ENCODE assay signal across 15 cellular contexts in the genomic region with DNA sequence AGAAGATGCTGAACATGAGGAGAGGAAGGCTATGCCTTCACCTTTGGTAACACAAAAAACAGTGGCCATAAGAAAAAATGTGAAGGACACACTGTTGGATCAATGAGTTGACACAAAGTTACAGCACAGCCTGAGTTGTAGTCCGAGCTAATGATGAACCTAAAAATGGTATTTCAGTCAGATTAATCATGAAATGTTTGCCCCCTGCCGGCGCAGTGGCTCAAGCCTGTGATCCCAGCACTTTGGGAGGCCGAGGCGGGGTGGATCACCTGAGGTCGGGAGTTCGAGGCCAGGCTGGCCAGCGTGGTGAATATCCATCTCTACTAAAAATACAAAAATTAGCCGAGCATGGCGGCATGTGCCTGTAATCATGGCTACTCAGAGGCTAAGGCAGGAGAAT. TPM values are rescaled to one million over a fixed set of nuclear protein-coding genes. Genes with fewer than 3 reads are reported as not detected.
DNase-seq lines count a peak whose midpoint lies in the region; ATAC-seq and TF ChIP-seq lines count a peak whose summit lies in the region.
"Had no signal": no experiment of that assay in that cellular context is flagged by ENCODE, and none has a peak within 500 bp of the region (broad histone marks: within the 10 kb centered on the region; RNA-seq: fewer than 3 reads in every experiment).

No MANE protein-coding gene starts in this region.

- WGBS in H9 (ENCODE audit: extremely low coverage, insufficient read length, low lambda C conversion rate): no CpG with 5 or more reads among the region's 10 CpGs

- H3K27me3 ChIP-seq in CD8-positive, alpha-beta T cell (ENCODE audit: insufficient read depth, low read length): no peaks in the 10 kb centered on the region
- H3K27me3 ChIP-seq in H9 (ENCODE audit: insufficient read depth, low read length) (no peaks in the 10 kb centered on the region), foreskin keratinocyte (no peaks in the 10 kb centered on the region)
- H3K27me3 ChIP-seq: suprapubic skin had no signal

- no peak overlapping the region for H2BK15ac ChIP-seq in H9 (ENCODE audit: low read depth, low read length)

- TF ChIP-seq CTCF in CD8-positive, alpha-beta T cell (IDR thresholded peaks at IDR 0.05): no peak
- TF ChIP-seq CTCF in H9 (conservative IDR thresholded peaks at IDR 0.05) (no peak), natural killer cell (IDR thresholded peaks at IDR 0.05) (no peak), foreskin keratinocyte (conservative IDR thresholded peaks at IDR 0.05) (no peak)

- no peak overlapping the region for H2AFZ ChIP-seq in H9 (ENCODE audit: low read length)

- H3K4me1 Mint-ChIP-seq in CD8-positive, alpha-beta T cell (ENCODE audit: low read depth): peaks cover 32% of the 10 kb centered on the region
- H3K4me1 Mint-ChIP-seq in H9 (peaks cover 34 to 36% of the 10 kb centered on the region in 2 experiments), natural killer cell (peaks cover 17 to 31% of the 10 kb centered on the region in 2 donors)
- peaks cover 28% of the 10 kb centered on the region for H3K4me1 Mint-ChIP-seq in activated naive CD8-positive, alpha-beta T cell treated with anti-CD3 and anti-CD28 coated beads, Interleukin-2, amount 50 U/mL, for 24 hours
- peaks cover 28% of the 10 kb centered on the region for H3K4me1 Mint-ChIP-seq in activated T-helper 2 cell treated with anti-CD3 and anti-CD28 coated beads, Interferon-gamma antibody, Interleukin-2, Interleukin-4, amounts not matched to agents 10 μg/mL and 5 μg/mL and 100 μg/mL, durations not matched to agents 14 hours and 24 hours and 36 hours (ENCODE audit: low read depth)

- no peaks in the 10 kb centered on the region for H4K20me1 ChIP-seq in H9 (ENCODE audit: control insufficient read depth, insufficient read depth, insufficient read length)

- no peaks in the 10 kb centered on the region for H3K27me3 Mint-ChIP-seq in CD8-positive, alpha-beta T cell (ENCODE audit: low read depth)
- no peaks in the 10 kb centered on the region for H3K27me3 Mint-ChIP-seq in H9 (ENCODE audit: low read depth)
- H3K27me3 Mint-ChIP-seq in activated naive CD8-positive, alpha-beta T cell treated with anti-CD3 and anti-CD28 coated beads, Interleukin-2, amount 50 U/mL, for 24 hours: no peaks in the 10 kb centered on the region
- no peaks in the 10 kb centered on the region for H3K27me3 Mint-ChIP-seq in natural killer cell (ENCODE audit: low read depth in 2 of 2)
- H3K27me3 Mint-ChIP-seq in activated T-helper 2 cell treated with anti-CD3 and anti-CD28 coated beads, Interferon-gamma antibody, Interleukin-2, Interleukin-4, amounts not matched to agents 10 μg/mL and 5 μg/mL and 100 μg/mL, durations not matched to agents 14 hours and 24 hours and 36 hours (ENCODE audit: low read depth): no peaks in the 10 kb centered on the region

- H3K36me3 ChIP-seq in CD8-positive, alpha-beta T cell (ENCODE audit: insufficient read depth, low read length): no peaks in the 10 kb centered on the region
- H3K36me3 ChIP-seq: suprapubic skin had no signal

- no peak overlapping the region for H4K8ac ChIP-seq in H9 (replicated peaks; ENCODE audit: insufficient read length, low read depth, low read length)

- H3K9me3 Mint-ChIP-seq in CD8-positive, alpha-beta T cell: peaks cover 2% of the 10 kb centered on the region
- H3K9me3 Mint-ChIP-seq in H9 (peaks cover 2 to 5% of the 10 kb centered on the region in 2 experiments; a peak in 2 of 5 replicates), natural killer cell (no peaks in the 10 kb centered on the region)
- H3K9me3 Mint-ChIP-seq in activated naive CD8-positive, alpha-beta T cell treated with anti-CD3 and anti-CD28 coated beads, Interleukin-2, amount 50 U/mL, for 24 hours: no peaks in the 10 kb centered on the region
- no peaks in the 10 kb centered on the region for H3K9me3 Mint-ChIP-seq in activated T-helper 2 cell treated with anti-CD3 and anti-CD28 coated beads, Interferon-gamma antibody, Interleukin-2, Interleukin-4, amounts not matched to agents 10 μg/mL and 5 μg/mL and 100 μg/mL, durations not matched to agents 14 hours and 24 hours and 36 hours
- H3K9me3 Mint-ChIP-seq: activated naive CD4-positive, alpha-beta T cell treated with anti-CD3 and anti-CD28 coated beads for 36 hours had no signal

- no peaks in the 10 kb centered on the region for H3K79me1 ChIP-seq in H9 (ENCODE audit: insufficient read depth, low read depth, low read length, poor library complexity, severe bottlenecking)

- H4K91ac ChIP-seq in H9 (ENCODE audit: insufficient read length, low read depth, low read length): no peak overlapping the region

- no peak overlapping the region for H3K27ac Mint-ChIP-seq in CD8-positive, alpha-beta T cell
- H3K27ac Mint-ChIP-seq in H9 (no peak overlapping the region), natural killer cell (peak overlapping the region; percentile 58 to 82)
- H3K27ac Mint-ChIP-seq in activated naive CD8-positive, alpha-beta T cell treated with anti-CD3 and anti-CD28 coated beads, Interleukin-2, amount 50 U/mL, for 24 hours: no peak overlapping the region
- H3K27ac Mint-ChIP-seq in activated T-helper 2 cell treated with anti-CD3 and anti-CD28 coated beads, Interferon-gamma antibody, Interleukin-2, Interleukin-4, amounts not matched to agents 10 μg/mL and 5 μg/mL and 100 μg/mL, durations not matched to agents 14 hours and 24 hours and 36 hours: no peak overlapping the region

- H3K14ac ChIP-seq in H9 (ENCODE audit: insufficient read depth, low read length): no peak overlapping the region

- intact Hi-C loops in CD8-positive, alpha-beta T cell (cut with DNase I, micrococcal nuclease): loop anchor here (5.0 to 10.0 kb wide), 4 partner anchors 319 to 1651 kb away; a partner anchor contains a TSS
- intact Hi-C loops in natural killer cell (cut with micrococcal nuclease): loop anchor here (10.0 kb wide), 1 partner anchor 969 kb away; a partner anchor contains a TSS
- intact Hi-C loops in activated T-helper 2 cell treated with anti-CD3 and anti-CD28 coated beads, Interferon-gamma antibody, Interleukin-2, Interleukin-4, amounts not matched to agents 10 μg/mL and 5 μg/mL and 100 μg/mL, durations not matched to agents 14 hours and 24 hours and 36 hours (cut with micrococcal nuclease): loop anchor here (10.0 kb wide), 2 partner anchors 569 to 1651 kb away; a partner anchor contains a TSS

- no peak overlapping the region for H3K4ac ChIP-seq in H9 (ENCODE audit: low read depth, low read length)

- DNase-seq in CD8-positive, alpha-beta T cell: no peak
- DNase-seq in H9: no peak
- DNase-seq in activated naive CD8-positive, alpha-beta T cell treated with anti-CD3 and anti-CD28 coated beads, Interleukin-2, amount 50 U/mL, for 24 hours: no peak
- DNase-seq in natural killer cell: no peak
- no peak for DNase-seq in DMS114 treated with DMSO at 0.1 percent for 48 hours (lab: John Stamatoyannopoulos, UW; ENCODE audit: unreplicated experiment)
- DNase-seq in activated T-helper 2 cell treated with anti-CD3 and anti-CD28 coated beads, Interferon-gamma antibody, Interleukin-2, Interleukin-4, amounts not matched to agents 10 μg/mL and 5 μg/mL and 100 μg/mL, durations not matched to agents 14 hours and 24 hours and 36 hours (ENCODE audit: low spot score): no peak
- DNase-seq in foreskin keratinocyte: no peak
- DNase-seq: activated CD4-positive, alpha-beta T cell treated with anti-CD3 and anti-CD28 coated beads for 48 hours; activated naive CD4-positive, alpha-beta T cell treated with anti-CD3 and anti-CD28 coated beads for 36 hours; caudate nucleus; NCI-H1048; NCI-H226; small intestine had no signal

- no peak overlapping the region for H3K23ac ChIP-seq in H9 (ENCODE audit: insufficient read length, low read depth, low read length)

- H3K23me2 ChIP-seq in H9 (ENCODE audit: insufficient read length, low read depth, low read length, poor library complexity, severe bottlenecking): peaks cover 9% of the 10 kb centered on the region

- no peak overlapping the region for H3K4me2 ChIP-seq in H9 (ENCODE audit: insufficient read depth, insufficient read length, low read length)

- H3K18ac ChIP-seq in H9 (ENCODE audit: insufficient read length, low read depth, low read length): no peak overlapping the region

- POLR2A ChIA-PET in CD8-positive, alpha-beta T cell (lab: Charles Lee): interaction anchor here (0.7 to 3.7 kb wide), 3 partner anchors 60 to 1375 kb away, joined by 3 to 20 read pairs (median 3); a partner anchor contains a TSS

- H3K4me3 Mint-ChIP-seq in CD8-positive, alpha-beta T cell: peak overlapping the region; percentile 92
- H3K4me3 Mint-ChIP-seq in H9 (peak overlapping the region; percentile 97 to 98; a peak in 4 of 5 replicates), natural killer cell (peak overlapping the region; percentile 94)
- H3K4me3 Mint-ChIP-seq in activated naive CD8-positive, alpha-beta T cell treated with anti-CD3 and anti-CD28 coated beads, Interleukin-2, amount 50 U/mL, for 24 hours: peak overlapping the region; percentile 88
- H3K4me3 Mint-ChIP-seq in activated T-helper 2 cell treated with anti-CD3 and anti-CD28 coated beads, Interferon-gamma antibody, Interleukin-2, Interleukin-4, amounts not matched to agents 10 μg/mL and 5 μg/mL and 100 μg/mL, durations not matched to agents 14 hours and 24 hours and 36 hours (ENCODE audit: low read depth): no peak overlapping the region

- H2BK5ac ChIP-seq in H9 (ENCODE audit: insufficient read length, low read length): no peak overlapping the region

- no peak overlapping the region for H3T11ph ChIP-seq in H9 (ENCODE audit: low read length)

- H2BK120ac ChIP-seq in H9 (ENCODE audit: low read depth, low read length, poor library complexity, severe bottlenecking): no peak overlapping the region

- no peak overlapping the region for H2BK12ac ChIP-seq in H9 (ENCODE audit: insufficient read length, low read depth, low read length)

- H3K4me3 ChIP-seq in CD8-positive, alpha-beta T cell (ENCODE audit: low read depth, low read length): no peak overlapping the region

- no peak overlapping the region for H4K5ac ChIP-seq in H9 (ENCODE audit: insufficient read length, low read depth, low read length)

- H2BK20ac ChIP-seq in H9 (ENCODE audit: low read depth, low read length, poor library complexity, severe bottlenecking): no peak overlapping the region

- H3K9me3 ChIP-seq in CD8-positive, alpha-beta T cell (ENCODE audit: low read length): no peaks in the 10 kb centered on the region
- no peaks in the 10 kb centered on the region for H3K9me3 ChIP-seq in H9 (ENCODE audit: control insufficient read depth, low read depth, low read length)
- H3K9me3 ChIP-seq: suprapubic skin had no signal

- peaks cover 4% of the 10 kb centered on the region for H3K36me3 Mint-ChIP-seq in CD8-positive, alpha-beta T cell
- H3K36me3 Mint-ChIP-seq in H9 (ENCODE audit: insufficient read depth in 1 of 3, low read depth in 3 of 3) (peaks cover 0 to 16% (median 9%) of the 10 kb centered on the region in 3 experiments; a peak in 4 of 7 replicates), natural killer cell (no peaks in the 10 kb centered on the region)
- no peaks in the 10 kb centered on the region for H3K36me3 Mint-ChIP-seq in activated naive CD8-positive, alpha-beta T cell treated with anti-CD3 and anti-CD28 coated beads, Interleukin-2, amount 50 U/mL, for 24 hours (ENCODE audit: low read depth)
- peaks cover 3% of the 10 kb centered on the region for H3K36me3 Mint-ChIP-seq in activated T-helper 2 cell treated with anti-CD3 and anti-CD28 coated beads, Interferon-gamma antibody, Interleukin-2, Interleukin-4, amounts not matched to agents 10 μg/mL and 5 μg/mL and 100 μg/mL, durations not matched to agents 14 hours and 24 hours and 36 hours (ENCODE audit: low read depth)

- no peak overlapping the region for H3K56ac ChIP-seq in H9 (ENCODE audit: insufficient read length, low read depth, low read length)

- H2AK5ac ChIP-seq in H9 (ENCODE audit: insufficient read length, low read length): no peak overlapping the region

- H3K27ac ChIP-seq in CD8-positive, alpha-beta T cell (ENCODE audit: low read depth, low read length): no peak overlapping the region
- H3K27ac ChIP-seq in H9 (ENCODE audit: insufficient read length, low read depth, low read length): no peak overlapping the region
- no peak overlapping the region for H3K27ac ChIP-seq in foreskin keratinocyte

- peaks cover 13% of the 10 kb centered on the region; the same call in 1 of the 2 replicates for H3K79me2 ChIP-seq in H9 (ENCODE audit: insufficient read depth, low read length)

- ATAC-seq in CD8-positive, alpha-beta T cell: no peak
- no peak for ATAC-seq in activated naive CD8-positive, alpha-beta T cell treated with anti-CD3 and anti-CD28 coated beads, Interleukin-2, amount 50 U/mL, for 24 hours
- ATAC-seq in natural killer cell (no peak), GM18909 (IDR thresholded peaks at IDR 0.05; ENCODE audit: poor library complexity, unreplicated experiment) (no peak), foreskin keratinocyte (no peak)

- H3K9ac ChIP-seq in H9 (ENCODE audit: extremely low read depth, insufficient read length, low read length): no peak overlapping the region

- peaks cover 15% of the 10 kb centered on the region for H3K4me1 ChIP-seq in CD8-positive, alpha-beta T cell (ENCODE audit: insufficient read depth, low read length)
- H3K4me1 ChIP-seq in H9 (ENCODE audit: insufficient read depth, low read length): peaks cover 5% of the 10 kb centered on the region
- peaks cover 5% of the 10 kb centered on the region for H3K4me1 ChIP-seq in foreskin keratinocyte

- CTCF ChIA-PET in CD8-positive, alpha-beta T cell (lab: Charles Lee): interaction anchor here (1.1 kb wide), 1 partner anchor 93 kb away, joined by 3 read pairs; no protein-coding TSS in a partner anchor

RNA-seq across cellular contexts. Expression of a gene that starts 1.3 kb away (rescaled TPM):
- total RNA-seq in CD8-positive, alpha-beta T cell: 10 to 100 TPM; 16.2 to 17.4 TPM
- total RNA-seq in H9 (2021) (123 and 130 TPM in 2 replicates), natural killer cell (10 to 100 TPM; 38.1 to 53.2 (median 38.7) TPM), foreskin keratinocyte (18.9 and 20.4 TPM in 2 replicates)
- 13.5 and 14.2 TPM in 2 replicates for total RNA-seq in activated T-helper 2 cell treated with anti-CD3 and anti-CD28 coated beads, Interferon-gamma antibody, Interleukin-2, Interleukin-4, amounts not matched to agents 10 μg/mL and 5 μg/mL and 100 μg/mL, durations not matched to agents 14 hours and 24 hours and 36 hours
- polyA plus RNA-seq in foreskin keratinocyte: 6.7 and 7.7 TPM in 2 replicates

Comparison
In these comparisons a context has a peak if more than half of its experiments do, and no peak if none do; other contexts are left out.
1. H3K27ac Mint-ChIP-seq: peak in natural killer cell (2 of 2); none in CD8-positive, alpha-beta T cell (single experiment), H9 (0 of 3), activated naive CD8-positive, alpha-beta T cell treated with anti-CD3 and anti-CD28 coated beads, Interleukin-2, amount 50 U/mL, for 24 hours (single experiment) and activated T-helper 2 cell treated with anti-CD3 and anti-CD28 coated beads, Interferon-gamma antibody, Interleukin-2, Interleukin-4, amounts not matched to agents 10 μg/mL and 5 μg/mL and 100 μg/mL, durations not matched to agents 14 hours and 24 hours and 36 hours (single experiment).